Comparison of ENCODE assay signal across 8 cellular contexts in the genomic region with DNA sequence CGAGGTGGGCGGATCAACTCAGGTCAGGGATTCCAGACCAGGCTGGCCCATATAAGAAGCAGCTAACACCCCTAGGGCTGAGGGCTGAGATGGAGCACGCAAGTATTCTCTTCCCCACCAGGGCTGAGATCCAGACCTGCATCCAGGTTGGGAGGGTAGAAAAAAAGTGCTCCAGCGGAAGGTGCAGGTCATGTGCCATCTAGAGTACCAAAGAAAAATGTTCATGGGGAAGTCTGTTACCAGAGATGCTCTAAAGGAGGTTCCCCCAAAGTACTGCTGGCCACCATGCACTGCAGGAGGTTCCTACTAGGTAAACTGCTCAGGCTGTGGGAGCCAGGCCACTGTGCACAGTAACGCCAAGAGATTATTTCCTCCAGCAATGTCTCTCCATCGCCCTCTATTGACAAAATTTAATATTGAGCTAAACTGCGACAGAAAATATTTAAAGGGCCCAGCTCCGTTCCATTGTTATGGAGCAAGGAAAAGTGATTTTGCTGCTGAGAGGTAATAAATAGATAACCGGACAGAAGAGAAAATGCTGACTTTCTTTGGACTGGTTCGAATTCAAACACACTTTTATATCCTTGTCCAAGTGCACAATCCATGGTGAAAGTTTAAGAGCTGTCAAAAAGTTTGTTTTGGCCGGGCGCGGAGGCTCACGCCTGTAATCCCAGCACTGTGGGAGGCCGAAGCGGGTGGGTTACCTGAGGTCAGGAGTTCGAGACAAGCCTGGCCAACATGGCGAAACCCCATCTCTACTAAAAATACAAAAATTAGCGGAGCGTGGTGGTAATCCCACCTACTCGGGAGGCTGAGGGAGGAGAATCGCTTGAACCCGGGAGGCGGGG.
DNase-seq lines count a peak whose midpoint lies in the region; ATAC-seq and TF ChIP-seq lines count a peak whose summit lies in the region.

No MANE protein-coding gene starts in this region.

- H3K4me3 Mint-ChIP-seq in T-helper 2 cell treated with Interferon-gamma antibody and Interleukin-4, amounts not matched to agents 5 μg/mL and 100 μg/mL, for 36 hours, result peak overlapping the region; percentile 87

- intact Hi-C loops in sigmoid colon (cut with DNase I), result loop anchor here (1.0 to 10.0 kb wide), 7 partner anchors 65 to 621 kb away; no protein-coding TSS in a partner anchor

- DNase-seq in GM04504 (ENCODE audit: low read depth) (peak; percentile 58), NCI-H1930 (lab: John Stamatoyannopoulos, UW) (peak; percentile 56 to 82), brain microvascular endothelial cell (peak; percentile 66), sigmoid colon (peak; percentile 72), 8988T (no peak)
- peak; percentile 57 for DNase-seq in T-helper 2 cell treated with Interferon-gamma antibody and Interleukin-4, amounts not matched to agents 5 μg/mL and 100 μg/mL, for 36 hours (ENCODE audit: low spot score)

- H3K36me3 ChIP-seq in brain microvascular endothelial cell (replicated peaks) (no peaks in the 10 kb centered on the region), iPS-18a (ENCODE audit: control insufficient read depth, low read depth, low read length) (no peaks in the 10 kb centered on the region), sigmoid colon (no peaks in the 10 kb centered on the region)

- peak overlapping the region; percentile 45 for H3K9ac ChIP-seq in iPS-18a (ENCODE audit: low read length)

- H3K4me3 ChIP-seq in brain microvascular endothelial cell (ENCODE audit: low read depth, low read length) (peak overlapping the region; percentile 91), iPS-18a (ENCODE audit: low read length) (peak overlapping the region; percentile 98), sigmoid colon (peak overlapping the region; percentile 58 to 70 (median 66))

- H3K9me3 ChIP-seq in iPS-18a (ENCODE audit: control insufficient read depth, low read depth, low read length) (no peaks in the 10 kb centered on the region), sigmoid colon (no peaks in the 10 kb centered on the region)

- TF ChIP-seq EP300 in sigmoid colon (IDR thresholded peaks at IDR 0.05), result no peak

- H3K36me3 Mint-ChIP-seq in T-helper 2 cell treated with Interferon-gamma antibody and Interleukin-4, amounts not matched to agents 5 μg/mL and 100 μg/mL, for 36 hours (ENCODE audit: low read depth), result no peaks in the 10 kb centered on the region

- in situ Hi-C loops in brain microvascular endothelial cell (cut with HindIII; ENCODE audit: low pct_ligation_motif_present, low sequenced_read_pairs), result no loop called here

- TF ChIP-seq CTCF in brain microvascular endothelial cell (IDR thresholded peaks at IDR 0.05; ENCODE audit: low read depth, low read length, missing control alignments) (peak; percentile 74), sigmoid colon (IDR thresholded peaks at IDR 0.05) (peak; percentile 50 to 81 (median 70))

- H3K27me3 ChIP-seq in brain microvascular endothelial cell (replicated peaks), result no peaks in the 10 kb centered on the region
- H3K27me3 ChIP-seq in iPS-18a (ENCODE audit: control insufficient read depth, insufficient read depth, low read length), result peaks cover 56% of the 10 kb centered on the region
- H3K27me3 ChIP-seq in sigmoid colon, result peaks cover 2 to 12% (median 9%) of the 10 kb centered on the region in 3 donors

- peak overlapping the region; percentile 97 for H3K27ac Mint-ChIP-seq in T-helper 2 cell treated with Interferon-gamma antibody and Interleukin-4, amounts not matched to agents 5 μg/mL and 100 μg/mL, for 36 hours

- ATAC-seq in HG02884 (IDR thresholded peaks at IDR 0.05; ENCODE audit: unreplicated experiment), result peak; percentile 52

- no peak for TF ChIP-seq POLR2A in sigmoid colon (IDR thresholded peaks at IDR 0.05)

- H3K4me1 Mint-ChIP-seq in T-helper 2 cell treated with Interferon-gamma antibody and Interleukin-4, amounts not matched to agents 5 μg/mL and 100 μg/mL, for 36 hours (ENCODE audit: low read depth), result peaks cover 37% of the 10 kb centered on the region

- H3K27ac ChIP-seq in brain microvascular endothelial cell, result peak overlapping the region; percentile 91
- no peak overlapping the region for H3K27ac ChIP-seq in iPS-18a (ENCODE audit: low read length)
- peak overlapping the region; percentile 71 to 83 (median 76) for H3K27ac ChIP-seq in sigmoid colon

- 9 to 14% methylated on average over 24 of the region's 24 CpGs for WGBS in sigmoid colon, 2 donors

- peaks cover 7% of the 10 kb centered on the region for H3K4me1 ChIP-seq in iPS-18a (ENCODE audit: control insufficient read depth, low read depth, low read length)
- peaks cover 0 to 11% (median 10%) of the 10 kb centered on the region in 4 donors for H3K4me1 ChIP-seq in sigmoid colon

- H3K9me3 Mint-ChIP-seq in T-helper 2 cell treated with Interferon-gamma antibody and Interleukin-4, amounts not matched to agents 5 μg/mL and 100 μg/mL, for 36 hours, result no peaks in the 10 kb centered on the region

- H3K27me3 Mint-ChIP-seq in T-helper 2 cell treated with Interferon-gamma antibody and Interleukin-4, amounts not matched to agents 5 μg/mL and 100 μg/mL, for 36 hours (ENCODE audit: low read depth), result peaks cover 7% of the 10 kb centered on the region
